In genomic region chr19:55376381-55376933, GRCh38 we compare ENCODE assay signal across 1 cellular context.
TF ChIP-seq lines count a peak whose summit lies in the region.

Gene TMEM190, plus strand, starts transcription at chr19:55376826. Its CDS starts 28 bp downstream, at chr19:55376854.

TF ChIP-seq in K562, 482 proteins besides CTCF, POLR2A, EP300 and RAD21 (continued from another document):
- TF ChIP-seq ZNF318 (IDR thresholded peaks at IDR 0.05; ENCODE audit: borderline replicate concordance in 1 of 2, low read depth in 1 of 2), result no peak
- TF ChIP-seq VEZF1 (CRISPR knock-in tag; IDR thresholded peaks at IDR 0.05), result peak; percentile 35; the same call in 1 of the 2 replicates
- TF ChIP-seq NCOA6 (IDR thresholded peaks at IDR 0.05), result no peak
- no peak for TF ChIP-seq ZNF740 (CRISPR knock-in tag; IDR thresholded peaks at IDR 0.05)
- TF ChIP-seq ZNF740 (tag; IDR thresholded peaks at IDR 0.05), result no peak
- no peak for TF ChIP-seq STAT5A (IDR thresholded peaks at IDR 0.05; ENCODE audit: borderline replicate concordance, low read length)
- no peak for TF ChIP-seq BRF2 (IDR thresholded peaks at IDR 0.05; ENCODE audit: borderline replicate concordance, insufficient read depth, insufficient read length)
- TF ChIP-seq ZBTB12 (CRISPR knock-in tag; IDR thresholded peaks at IDR 0.05), result no peak
- TF ChIP-seq CSDE1 (IDR thresholded peaks at IDR 0.05), result no peak
- no peak for TF ChIP-seq BHLHE40 (IDR thresholded peaks at IDR 0.05; ENCODE audit: low read length)
- TF ChIP-seq POLR2G (IDR thresholded peaks at IDR 0.05; ENCODE audit: low read depth, low read length), result peak; percentile 63
- TF ChIP-seq ZNF76 (CRISPR knock-in tag; IDR thresholded peaks at IDR 0.05; ENCODE audit: borderline replicate concordance), result no peak
- peak; percentile 75 for TF ChIP-seq RFX1 (IDR thresholded peaks at IDR 0.05)
- no peak for TF ChIP-seq CCAR2 (IDR thresholded peaks at IDR 0.05; ENCODE audit: low read depth, low read length)
- TF ChIP-seq SPI1 (IDR thresholded peaks at IDR 0.05; ENCODE audit: borderline replicate concordance, low read depth, low read length), result no peak
- TF ChIP-seq NFYB (IDR thresholded peaks at IDR 0.05; ENCODE audit: extremely low read depth, insufficient read length), result no peak
- TF ChIP-seq FOXJ3 (CRISPR knock-in tag; IDR thresholded peaks at IDR 0.05), result no peak
- no peak for TF ChIP-seq SNRNP70 (optimal IDR thresholded peaks at IDR 0.05; ENCODE audit: low read depth, low read length)
- TF ChIP-seq OTX1 (CRISPR knock-in tag; IDR thresholded peaks at IDR 0.05), result no peak
- TF ChIP-seq MCM5 (IDR thresholded peaks at IDR 0.05; ENCODE audit: low read depth), result no peak
- TF ChIP-seq ZNF592 (IDR thresholded peaks at IDR 0.05), result no peak
- TF ChIP-seq TARDBP (IDR thresholded peaks at IDR 0.05), result no peak
- no peak for TF ChIP-seq FIP1L1 (IDR thresholded peaks at IDR 0.05; ENCODE audit: low read depth, low read length, poor library complexity, severe bottlenecking)
- no peak for TF ChIP-seq ZBTB1 (CRISPR knock-in tag; IDR thresholded peaks at IDR 0.05; ENCODE audit: borderline replicate concordance, low read depth)
- no peak for TF ChIP-seq TEAD1 (CRISPR knock-in tag; IDR thresholded peaks at IDR 0.05)
- no peak for TF ChIP-seq ZNF140 (CRISPR knock-in tag; IDR thresholded peaks at IDR 0.05)
- TF ChIP-seq RFX7 (CRISPR knock-in tag; IDR thresholded peaks at IDR 0.05), result no peak
- 0 out of 2 replicates have a peak, but pooled peaks have one; percentile 3 for TF ChIP-seq ZBTB7A (IDR thresholded peaks at IDR 0.05; ENCODE audit: borderline replicate concordance, control insufficient read depth, low read depth, low read length)
- TF ChIP-seq ZNF146 (CRISPR knock-in tag; IDR thresholded peaks at IDR 0.05; ENCODE audit: unreplicated experiment), result no peak
- no peak for TF ChIP-seq RBM14 (IDR thresholded peaks at IDR 0.05; ENCODE audit: borderline replicate concordance, insufficient read depth, low read depth, low read length)
- no peak for TF ChIP-seq ESRRB (CRISPR knock-in tag; IDR thresholded peaks at IDR 0.05; ENCODE audit: borderline replicate concordance)
- TF ChIP-seq ELK1 (CRISPR knock-in tag; IDR thresholded peaks at IDR 0.05), result no peak
- TF ChIP-seq ARID2 (IDR thresholded peaks at IDR 0.05), result no peak
- TF ChIP-seq ZNF239 (CRISPR knock-in tag; IDR thresholded peaks at IDR 0.05), result no peak
- no peak for TF ChIP-seq SRSF7 (optimal IDR thresholded peaks at IDR 0.05; ENCODE audit: low read depth, low read length)
- TF ChIP-seq BCL6 (CRISPR knock-in tag; IDR thresholded peaks at IDR 0.05), result no peak
